In genomic region chr3:86914651-86915050, GRCh38 we compare ENCODE assay signal across 23 cellular contexts.
DNase-seq lines count a peak whose midpoint lies in the region; ATAC-seq and TF ChIP-seq lines count a peak whose summit lies in the region.
"Had no signal": no experiment of that assay in that cellular context is flagged by ENCODE, and none has a peak within 500 bp of the region (broad histone marks: within the 10 kb centered on the region; RNA-seq: fewer than 3 reads in every experiment).

No MANE protein-coding gene starts in this region.

- H2BK120ac ChIP-seq in neuronal stem cell (ENCODE audit: low read depth, low read length): no peak overlapping the region

- H3K4me3 ChIP-seq in PC-3 (ENCODE audit: low read length) (no peak overlapping the region), mesodermal cell (ENCODE audit: extremely low read depth, insufficient read depth, low read length, poor library complexity, severe bottlenecking) (no peak overlapping the region), neuronal stem cell (ENCODE audit: low read length in 2 of 2) (no peak overlapping the region)
- H3K4me3 ChIP-seq: GM23248 had no signal

- H3K4me2 ChIP-seq in PC-3 (ENCODE audit: low read length) (no peak overlapping the region), neuronal stem cell (ENCODE audit: insufficient read depth, low read length, poor library complexity, severe bottlenecking) (no peak overlapping the region)
- H3K4me2 ChIP-seq: KMS-11 had no signal

- H2AFZ ChIP-seq in PC-3 (ENCODE audit: low read length) (0 out of 2 replicates have a peak overlapping the region, but pooled peaks have one; percentile 6), neuronal stem cell (ENCODE audit: low read length) (peak overlapping the region; percentile 63)
- H2AFZ ChIP-seq: GM23248 had no signal

- H3K79me2 ChIP-seq in PC-3 (ENCODE audit: low read length): no peaks in the 10 kb centered on the region

- ATAC-seq in PC-3: no peak
- ATAC-seq: CD8-positive, alpha-beta T cell had no signal

- no peak overlapping the region for H4K91ac ChIP-seq in neuronal stem cell (ENCODE audit: low read depth, low read length, poor library complexity)

- no peak overlapping the region for H3K23ac ChIP-seq in neuronal stem cell (ENCODE audit: low read depth, low read length, poor library complexity)

- POLR2A ChIA-PET in PC-3 (lab: Charles Lee; ENCODE audit: unreplicated experiment): no interaction called here

- H3F3A ChIP-seq in PC-3 (ENCODE audit: low read length, unreplicated experiment): no peaks in the 10 kb centered on the region

- H3K9ac ChIP-seq in PC-3 (ENCODE audit: low read length) (no peak overlapping the region), neuronal stem cell (ENCODE audit: low read depth, low read length, poor library complexity) (no peak overlapping the region)
- H3K9ac ChIP-seq: GM23248, KMS-11 had no signal

- intact Hi-C loops in PC-3 (cut with micrococcal nuclease): no loop called here

- CTCF ChIA-PET in PC-3 (lab: Charles Lee): no interaction called here

- H3K9me2 ChIP-seq in PC-3 (replicated peaks; ENCODE audit: low read length): no peaks in the 10 kb centered on the region

- no peak overlapping the region for H2BK12ac ChIP-seq in neuronal stem cell (ENCODE audit: low read length)

- H4K8ac ChIP-seq in neuronal stem cell (ENCODE audit: low read depth, low read length): no peak overlapping the region

- H3K27me3 ChIP-seq in PC-3 (ENCODE audit: low read length) (no peaks in the 10 kb centered on the region), neuronal stem cell (ENCODE audit: control insufficient read depth in 3 of 3, insufficient read depth in 3 of 3, low read depth in 1 of 3, low read length in 3 of 3) (no peaks in the 10 kb centered on the region)

- no peak overlapping the region for H2BK5ac ChIP-seq in neuronal stem cell (ENCODE audit: low read length)

- H2AK5ac ChIP-seq in neuronal stem cell (ENCODE audit: low read depth, low read length): no peak overlapping the region

- H3K9me3 ChIP-seq in PC-3 (ENCODE audit: low read length) (no peaks in the 10 kb centered on the region), mesodermal cell (ENCODE audit: control insufficient read depth, low read length) (no peaks in the 10 kb centered on the region), neuronal stem cell (replicated peaks in 1 of 2; ENCODE audit: control insufficient read depth in 2 of 2, insufficient read depth in 1 of 2, low read depth in 1 of 2, low read length in 2 of 2) (no peaks in the 10 kb centered on the region)

- DNase-seq in AG20443 (ENCODE audit: low spot score): peak; percentile 11
- DNase-seq in PC-3: no peak
- DNase-seq in neuronal stem cell (ENCODE audit: low spot score): no peak
- DNase-seq in activated CD4-positive, alpha-beta T cell treated with anti-CD3 and anti-CD28 coated beads, Interleukin-2, amount 50 U/mL, for 4 hours: no peak
- DNase-seq in SHP77 treated with DMSO at 0.1 percent for 48 hours (lab: John Stamatoyannopoulos, UW): no peak
- no peak for DNase-seq in NCI-H1694 treated with DMSO at 0.1 percent for 48 hours (lab: John Stamatoyannopoulos, UW)
- DNase-seq: 8988T; AML-193; C1 segment of cervical spinal cord; CD8-positive, alpha-beta T cell; GM23248; HCEC 1CT; NCI-H1092 treated with DMSO at 0.1 percent for 48 hours; NCI-H1436 treated with DMSO at 0.1 percent for 48 hours; NCI-H2029; NCI-H345; NCI-H524; NCI-H774; NK-92 treated with Interleukin-12 subunit alpha and Interleukin-12 subunit beta, amount 100 ng/mL, for 24 hours; SIG-M5 had no signal

- no peak for TF ChIP-seq CTCF in PC-3 (conservative IDR thresholded peaks at IDR 0.05; ENCODE audit: low read depth, low read length)

- H3K27ac ChIP-seq in PC-3 (ENCODE audit: low read length) (no peak overlapping the region), mesodermal cell (ENCODE audit: low read depth, low read length, severe bottlenecking) (peak overlapping the region; percentile 19), neuronal stem cell (replicated peaks; ENCODE audit: low read length) (no peak overlapping the region)
- H3K27ac ChIP-seq: GM23248, KMS-11, RWPE1 had no signal

- no peak overlapping the region for H3K14ac ChIP-seq in neuronal stem cell (ENCODE audit: low read length)

- H4K20me1 ChIP-seq in PC-3 (ENCODE audit: low read length): no peaks in the 10 kb centered on the region

- no peaks in the 10 kb centered on the region for H3K79me1 ChIP-seq in neuronal stem cell (ENCODE audit: low read depth, low read length)

- no TSS peak for BruUV-seq in PC-3 (replicated peaks; lab: Mats Ljungman, UMichigan)

- H3K36me3 ChIP-seq in PC-3 (ENCODE audit: low read depth, low read length): no peaks in the 10 kb centered on the region
- H3K36me3 ChIP-seq in mesodermal cell (ENCODE audit: control insufficient read depth, insufficient read depth, low read length): no peaks in the 10 kb centered on the region
- no peaks in the 10 kb centered on the region for H3K36me3 ChIP-seq in neuronal stem cell (replicated peaks in 1 of 2; ENCODE audit: control insufficient read depth in 2 of 2, insufficient read depth in 2 of 2, low read length in 2 of 2)

- H3K4ac ChIP-seq in neuronal stem cell (ENCODE audit: low read length): no peak overlapping the region

- H3K4me1 ChIP-seq in PC-3 (ENCODE audit: insufficient read depth, low read length): no peaks in the 10 kb centered on the region
- H3K4me1 ChIP-seq in mesodermal cell (ENCODE audit: control insufficient read depth, insufficient read depth, low read length, poor library complexity, severe bottlenecking): no peaks in the 10 kb centered on the region
- H3K4me1 ChIP-seq in neuronal stem cell (ENCODE audit: control insufficient read depth in 2 of 2, insufficient read depth in 1 of 2, low read depth in 1 of 2, low read length in 2 of 2): no peaks in the 10 kb centered on the region

- no peak overlapping the region for H3K18ac ChIP-seq in neuronal stem cell (ENCODE audit: low read length)

- WGBS in mesodermal cell (ENCODE audit: insufficient coverage in 2 of 2), 2 experiments: 77 to 85% methylated on average over 1 to 3 of the region's 3 CpGs
- no CpG with 5 or more reads among the region's 3 CpGs for WGBS in neuronal stem cell (ENCODE audit: extremely low coverage in 2 of 2, insufficient read length in 2 of 2, insufficient replicate concordance in 1 of 2), 2 donors

- no peak overlapping the region for H2BK15ac ChIP-seq in neuronal stem cell (ENCODE audit: low read length)
